ENCODE assay signal across 1 cellular context in the genomic region with DNA sequence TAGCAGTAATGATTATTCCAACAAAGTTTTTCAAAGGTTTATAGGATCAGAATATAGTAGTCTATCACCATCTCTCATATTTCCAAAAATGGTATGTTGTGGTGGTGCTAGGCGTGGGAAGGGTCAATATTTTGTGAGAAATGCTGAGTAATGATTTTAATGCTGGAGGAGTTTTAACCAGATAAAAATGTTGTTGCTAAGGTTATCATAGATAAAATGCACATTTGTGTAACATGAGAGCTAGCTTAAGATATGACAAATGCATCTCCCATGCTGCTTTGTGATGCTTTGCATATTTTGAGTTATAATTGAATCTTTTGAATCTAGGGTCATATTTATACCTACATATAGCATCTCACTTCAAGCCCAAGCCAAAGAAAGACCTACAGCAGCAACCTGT.
TF ChIP-seq lines count a peak whose summit lies in the region.

No MANE protein-coding gene starts in this region.

TF ChIP-seq in IMR-90, 13 proteins besides CTCF, POLR2A, EP300 and RAD21 (continued from another document):
- TF ChIP-seq FOS (IDR thresholded peaks at IDR 0.05; ENCODE audit: low read depth, low read length): no peak
- TF ChIP-seq MAFK (IDR thresholded peaks at IDR 0.05; ENCODE audit: low read depth, low read length): peak; percentile 95
- no peak for TF ChIP-seq MAZ (IDR thresholded peaks at IDR 0.05; ENCODE audit: borderline replicate concordance, low read depth, low read length)
